In the genomic region with DNA sequence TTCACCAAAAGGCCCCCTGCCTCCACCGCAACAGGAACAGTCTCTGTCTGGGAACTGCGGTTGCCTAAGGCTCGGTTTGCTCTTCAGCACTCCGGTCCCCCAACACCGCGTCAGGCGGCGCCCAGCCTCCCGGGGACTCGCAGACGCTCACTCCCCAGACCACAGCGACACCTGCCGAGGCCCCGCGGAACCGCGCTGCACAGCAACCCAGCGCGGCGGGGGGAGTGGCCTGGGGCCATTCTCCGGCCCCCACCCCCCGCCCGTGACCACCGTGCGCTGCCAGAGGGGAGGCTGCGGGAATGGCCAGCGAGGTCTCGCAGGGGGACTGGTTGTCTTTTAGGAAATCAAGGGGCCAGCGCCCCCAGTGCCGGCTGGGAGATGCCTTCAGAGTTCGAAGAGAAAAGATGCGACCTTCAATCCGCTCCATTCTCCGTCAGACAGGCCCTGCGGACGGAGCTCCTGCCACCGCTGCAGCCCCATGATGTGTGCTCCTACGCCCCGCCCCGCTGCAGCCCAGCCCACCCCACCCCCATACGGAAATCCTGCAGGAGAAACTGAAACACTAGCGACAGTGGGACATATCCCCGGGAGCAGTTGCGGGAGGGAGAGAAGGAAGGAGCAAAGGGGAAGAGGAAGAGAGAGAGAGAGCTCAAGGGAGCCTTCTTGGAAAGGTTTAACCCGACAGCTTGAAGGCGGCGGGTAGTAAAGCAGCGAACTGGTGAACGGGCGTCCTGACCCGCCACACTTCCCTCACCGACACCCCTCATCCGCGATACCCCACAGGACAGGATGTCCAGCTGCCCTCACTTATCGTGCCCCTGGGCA, we compare ENCODE assay signal across 1 cellular context.
TF ChIP-seq lines count a peak whose summit lies in the region.

No MANE protein-coding gene starts in this region.

TF ChIP-seq in HepG2, 621 proteins besides CTCF, POLR2A, EP300 and RAD21 (continued from another document and continues in another):
- TF ChIP-seq, protein P1, sequence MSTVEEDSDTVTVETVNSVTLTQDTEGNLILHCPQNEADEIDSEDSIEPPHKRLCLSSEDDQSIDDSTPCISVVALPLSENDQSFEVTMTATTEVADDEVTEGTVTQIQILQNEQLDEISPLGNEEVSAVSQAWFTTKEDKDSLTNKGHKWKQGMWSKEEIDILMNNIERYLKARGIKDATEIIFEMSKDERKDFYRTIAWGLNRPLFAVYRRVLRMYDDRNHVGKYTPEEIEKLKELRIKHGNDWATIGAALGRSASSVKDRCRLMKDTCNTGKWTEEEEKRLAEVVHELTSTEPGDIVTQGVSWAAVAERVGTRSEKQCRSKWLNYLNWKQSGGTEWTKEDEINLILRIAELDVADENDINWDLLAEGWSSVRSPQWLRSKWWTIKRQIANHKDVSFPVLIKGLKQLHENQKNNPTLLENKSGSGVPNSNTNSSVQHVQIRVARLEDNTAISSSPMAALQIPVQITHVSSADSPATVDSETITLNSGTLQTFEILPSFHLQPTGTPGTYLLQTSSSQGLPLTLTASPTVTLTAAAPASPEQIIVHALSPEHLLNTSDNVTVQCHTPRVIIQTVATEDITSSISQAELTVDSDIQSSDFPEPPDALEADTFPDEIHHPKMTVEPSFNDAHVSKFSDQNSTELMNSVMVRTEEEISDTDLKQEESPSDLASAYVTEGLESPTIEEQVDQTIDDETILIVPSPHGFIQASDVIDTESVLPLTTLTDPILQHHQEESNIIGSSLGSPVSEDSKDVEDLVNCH (CRISPR knock-in tag; IDR thresholded peaks at IDR 0.05): no peak
- TF ChIP-seq ZNF24 (IDR thresholded peaks at IDR 0.05): no peak
- TF ChIP-seq NR2F6 (IDR thresholded peaks at IDR 0.05): no peak
- TF ChIP-seq NR2F6 (CRISPR knock-in tag; IDR thresholded peaks at IDR 0.05): no peak
- TF ChIP-seq ELF3 (CRISPR knock-in tag; IDR thresholded peaks at IDR 0.05): peak; percentile 46
- TF ChIP-seq, protein P2, sequence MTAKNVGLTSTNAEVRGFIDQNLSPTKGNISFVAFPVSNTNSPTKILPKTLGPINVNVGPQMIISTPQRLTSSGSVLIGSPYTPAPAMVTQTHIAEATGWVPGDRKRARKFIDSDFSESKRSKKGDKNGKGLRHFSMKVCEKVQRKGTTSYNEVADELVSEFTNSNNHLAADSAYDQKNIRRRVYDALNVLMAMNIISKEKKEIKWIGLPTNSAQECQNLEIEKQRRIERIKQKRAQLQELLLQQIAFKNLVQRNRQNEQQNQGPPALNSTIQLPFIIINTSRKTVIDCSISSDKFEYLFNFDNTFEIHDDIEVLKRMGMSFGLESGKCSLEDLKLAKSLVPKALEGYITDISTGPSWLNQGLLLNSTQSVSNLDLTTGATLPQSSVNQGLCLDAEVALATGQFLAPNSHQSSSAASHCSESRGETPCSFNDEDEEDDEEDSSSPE (CRISPR knock-in tag; IDR thresholded peaks at IDR 0.05): no peak
- no peak for TF ChIP-seq NR2F2 (IDR thresholded peaks at IDR 0.05; ENCODE audit: borderline replicate concordance, low read depth)
- no peak for TF ChIP-seq LCORL (IDR thresholded peaks at IDR 0.05)
- no peak for TF ChIP-seq LCORL (CRISPR knock-in tag; IDR thresholded peaks at IDR 0.05)
- TF ChIP-seq KDM2A (CRISPR knock-in tag; IDR thresholded peaks at IDR 0.05; ENCODE audit: borderline replicate concordance, low read depth): peak; percentile 88; the same call in 1 of the 2 replicates
- TF ChIP-seq, protein P3, sequence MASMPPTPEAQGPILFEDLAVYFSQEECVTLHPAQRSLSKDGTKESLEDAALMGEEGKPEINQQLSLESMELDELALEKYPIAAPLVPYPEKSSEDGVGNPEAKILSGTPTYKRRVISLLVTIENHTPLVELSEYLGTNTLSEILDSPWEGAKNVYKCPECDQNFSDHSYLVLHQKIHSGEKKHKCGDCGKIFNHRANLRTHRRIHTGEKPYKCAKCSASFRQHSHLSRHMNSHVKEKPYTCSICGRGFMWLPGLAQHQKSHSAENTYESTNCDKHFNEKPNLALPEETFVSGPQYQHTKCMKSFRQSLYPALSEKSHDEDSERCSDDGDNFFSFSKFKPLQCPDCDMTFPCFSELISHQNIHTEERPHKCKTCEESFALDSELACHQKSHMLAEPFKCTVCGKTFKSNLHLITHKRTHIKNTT (CRISPR knock-in tag; IDR thresholded peaks at IDR 0.05): no peak
- TF ChIP-seq ZNF17 (CRISPR knock-in tag; IDR thresholded peaks at IDR 0.05): no peak
- TF ChIP-seq, protein P4, sequence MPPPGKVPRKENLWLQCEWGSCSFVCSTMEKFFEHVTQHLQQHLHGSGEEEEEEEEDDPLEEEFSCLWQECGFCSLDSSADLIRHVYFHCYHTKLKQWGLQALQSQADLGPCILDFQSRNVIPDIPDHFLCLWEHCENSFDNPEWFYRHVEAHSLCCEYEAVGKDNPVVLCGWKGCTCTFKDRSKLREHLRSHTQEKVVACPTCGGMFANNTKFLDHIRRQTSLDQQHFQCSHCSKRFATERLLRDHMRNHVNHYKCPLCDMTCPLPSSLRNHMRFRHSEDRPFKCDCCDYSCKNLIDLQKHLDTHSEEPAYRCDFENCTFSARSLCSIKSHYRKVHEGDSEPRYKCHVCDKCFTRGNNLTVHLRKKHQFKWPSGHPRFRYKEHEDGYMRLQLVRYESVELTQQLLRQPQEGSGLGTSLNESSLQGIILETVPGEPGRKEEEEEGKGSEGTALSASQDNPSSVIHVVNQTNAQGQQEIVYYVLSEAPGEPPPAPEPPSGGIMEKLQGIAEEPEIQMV (CRISPR knock-in tag; IDR thresholded peaks at IDR 0.05; ENCODE audit: low read depth): peak; percentile 42; the same call in 1 of the 2 replicates
- TF ChIP-seq, protein P5, sequence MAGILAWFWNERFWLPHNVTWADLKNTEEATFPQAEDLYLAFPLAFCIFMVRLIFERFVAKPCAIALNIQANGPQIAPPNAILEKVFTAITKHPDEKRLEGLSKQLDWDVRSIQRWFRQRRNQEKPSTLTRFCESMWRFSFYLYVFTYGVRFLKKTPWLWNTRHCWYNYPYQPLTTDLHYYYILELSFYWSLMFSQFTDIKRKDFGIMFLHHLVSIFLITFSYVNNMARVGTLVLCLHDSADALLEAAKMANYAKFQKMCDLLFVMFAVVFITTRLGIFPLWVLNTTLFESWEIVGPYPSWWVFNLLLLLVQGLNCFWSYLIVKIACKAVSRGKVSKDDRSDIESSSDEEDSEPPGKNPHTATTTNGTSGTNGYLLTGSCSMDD (CRISPR knock-in tag; IDR thresholded peaks at IDR 0.05): no peak
- TF ChIP-seq ZNF546 (CRISPR knock-in tag; conservative IDR thresholded peaks at IDR 0.05): peak; percentile 68; the same call in 1 of the 2 replicates
- TF ChIP-seq, protein P6, sequence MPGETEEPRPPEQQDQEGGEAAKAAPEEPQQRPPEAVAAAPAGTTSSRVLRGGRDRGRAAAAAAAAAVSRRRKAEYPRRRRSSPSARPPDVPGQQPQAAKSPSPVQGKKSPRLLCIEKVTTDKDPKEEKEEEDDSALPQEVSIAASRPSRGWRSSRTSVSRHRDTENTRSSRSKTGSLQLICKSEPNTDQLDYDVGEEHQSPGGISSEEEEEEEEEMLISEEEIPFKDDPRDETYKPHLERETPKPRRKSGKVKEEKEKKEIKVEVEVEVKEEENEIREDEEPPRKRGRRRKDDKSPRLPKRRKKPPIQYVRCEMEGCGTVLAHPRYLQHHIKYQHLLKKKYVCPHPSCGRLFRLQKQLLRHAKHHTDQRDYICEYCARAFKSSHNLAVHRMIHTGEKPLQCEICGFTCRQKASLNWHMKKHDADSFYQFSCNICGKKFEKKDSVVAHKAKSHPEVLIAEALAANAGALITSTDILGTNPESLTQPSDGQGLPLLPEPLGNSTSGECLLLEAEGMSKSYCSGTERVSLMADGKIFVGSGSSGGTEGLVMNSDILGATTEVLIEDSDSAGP (CRISPR knock-in tag; IDR thresholded peaks at IDR 0.05; ENCODE audit: borderline replicate concordance): peak; percentile 70
- TF ChIP-seq ISX (CRISPR knock-in tag; conservative IDR thresholded peaks at IDR 0.05): no peak
- no peak for TF ChIP-seq ZNF430 (CRISPR knock-in tag; IDR thresholded peaks at IDR 0.05)
- TF ChIP-seq ZFP37 (CRISPR knock-in tag; IDR thresholded peaks at IDR 0.05; ENCODE audit: borderline replicate concordance): no peak
- TF ChIP-seq, protein P7, sequence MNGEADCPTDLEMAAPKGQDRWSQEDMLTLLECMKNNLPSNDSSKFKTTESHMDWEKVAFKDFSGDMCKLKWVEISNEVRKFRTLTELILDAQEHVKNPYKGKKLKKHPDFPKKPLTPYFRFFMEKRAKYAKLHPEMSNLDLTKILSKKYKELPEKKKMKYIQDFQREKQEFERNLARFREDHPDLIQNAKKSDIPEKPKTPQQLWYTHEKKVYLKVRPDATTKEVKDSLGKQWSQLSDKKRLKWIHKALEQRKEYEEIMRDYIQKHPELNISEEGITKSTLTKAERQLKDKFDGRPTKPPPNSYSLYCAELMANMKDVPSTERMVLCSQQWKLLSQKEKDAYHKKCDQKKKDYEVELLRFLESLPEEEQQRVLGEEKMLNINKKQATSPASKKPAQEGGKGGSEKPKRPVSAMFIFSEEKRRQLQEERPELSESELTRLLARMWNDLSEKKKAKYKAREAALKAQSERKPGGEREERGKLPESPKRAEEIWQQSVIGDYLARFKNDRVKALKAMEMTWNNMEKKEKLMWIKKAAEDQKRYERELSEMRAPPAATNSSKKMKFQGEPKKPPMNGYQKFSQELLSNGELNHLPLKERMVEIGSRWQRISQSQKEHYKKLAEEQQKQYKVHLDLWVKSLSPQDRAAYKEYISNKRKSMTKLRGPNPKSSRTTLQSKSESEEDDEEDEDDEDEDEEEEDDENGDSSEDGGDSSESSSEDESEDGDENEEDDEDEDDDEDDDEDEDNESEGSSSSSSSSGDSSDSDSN (CRISPR knock-in tag; IDR thresholded peaks at IDR 0.05): peak; percentile 68
- no peak for TF ChIP-seq PAF1 (CRISPR knock-in tag; IDR thresholded peaks at IDR 0.05)
- TF ChIP-seq POGZ (CRISPR knock-in tag; IDR thresholded peaks at IDR 0.05): peak; percentile 62
- TF ChIP-seq, protein P8, sequence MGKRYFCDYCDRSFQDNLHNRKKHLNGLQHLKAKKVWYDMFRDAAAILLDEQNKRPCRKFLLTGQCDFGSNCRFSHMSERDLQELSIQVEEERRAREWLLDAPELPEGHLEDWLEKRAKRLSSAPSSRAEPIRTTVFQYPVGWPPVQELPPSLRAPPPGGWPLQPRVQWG (CRISPR knock-in tag; IDR thresholded peaks at IDR 0.05; ENCODE audit: borderline replicate concordance, low read depth): no peak
- TF ChIP-seq, protein P9, sequence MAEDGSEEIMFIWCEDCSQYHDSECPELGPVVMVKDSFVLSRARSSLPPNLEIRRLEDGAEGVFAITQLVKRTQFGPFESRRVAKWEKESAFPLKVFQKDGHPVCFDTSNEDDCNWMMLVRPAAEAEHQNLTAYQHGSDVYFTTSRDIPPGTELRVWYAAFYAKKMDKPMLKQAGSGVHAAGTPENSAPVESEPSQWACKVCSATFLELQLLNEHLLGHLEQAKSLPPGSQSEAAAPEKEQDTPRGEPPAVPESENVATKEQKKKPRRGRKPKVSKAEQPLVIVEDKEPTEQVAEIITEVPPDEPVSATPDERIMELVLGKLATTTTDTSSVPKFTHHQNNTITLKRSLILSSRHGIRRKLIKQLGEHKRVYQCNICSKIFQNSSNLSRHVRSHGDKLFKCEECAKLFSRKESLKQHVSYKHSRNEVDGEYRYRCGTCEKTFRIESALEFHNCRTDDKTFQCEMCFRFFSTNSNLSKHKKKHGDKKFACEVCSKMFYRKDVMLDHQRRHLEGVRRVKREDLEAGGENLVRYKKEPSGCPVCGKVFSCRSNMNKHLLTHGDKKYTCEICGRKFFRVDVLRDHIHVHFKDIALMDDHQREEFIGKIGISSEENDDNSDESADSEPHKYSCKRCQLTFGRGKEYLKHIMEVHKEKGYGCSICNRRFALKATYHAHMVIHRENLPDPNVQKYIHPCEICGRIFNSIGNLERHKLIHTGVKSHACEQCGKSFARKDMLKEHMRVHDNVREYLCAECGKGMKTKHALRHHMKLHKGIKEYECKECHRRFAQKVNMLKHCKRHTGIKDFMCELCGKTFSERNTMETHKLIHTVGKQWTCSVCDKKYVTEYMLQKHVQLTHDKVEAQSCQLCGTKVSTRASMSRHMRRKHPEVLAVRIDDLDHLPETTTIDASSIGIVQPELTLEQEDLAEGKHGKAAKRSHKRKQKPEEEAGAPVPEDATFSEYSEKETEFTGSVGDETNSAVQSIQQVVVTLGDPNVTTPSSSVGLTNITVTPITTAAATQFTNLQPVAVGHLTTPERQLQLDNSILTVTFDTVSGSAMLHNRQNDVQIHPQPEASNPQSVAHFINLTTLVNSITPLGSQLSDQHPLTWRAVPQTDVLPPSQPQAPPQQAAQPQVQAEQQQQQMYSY (CRISPR knock-in tag; IDR thresholded peaks at IDR 0.05): no peak
- 0 out of 2 replicates have a peak, but pooled peaks have one; percentile 51 for TF ChIP-seq ZFP36L1 (CRISPR knock-in tag; IDR thresholded peaks at IDR 0.05)
- TF ChIP-seq PITX1 (CRISPR knock-in tag; IDR thresholded peaks at IDR 0.05): no peak
- no peak for TF ChIP-seq ZNF7 (CRISPR knock-in tag; IDR thresholded peaks at IDR 0.05)
- TF ChIP-seq, protein P10, sequence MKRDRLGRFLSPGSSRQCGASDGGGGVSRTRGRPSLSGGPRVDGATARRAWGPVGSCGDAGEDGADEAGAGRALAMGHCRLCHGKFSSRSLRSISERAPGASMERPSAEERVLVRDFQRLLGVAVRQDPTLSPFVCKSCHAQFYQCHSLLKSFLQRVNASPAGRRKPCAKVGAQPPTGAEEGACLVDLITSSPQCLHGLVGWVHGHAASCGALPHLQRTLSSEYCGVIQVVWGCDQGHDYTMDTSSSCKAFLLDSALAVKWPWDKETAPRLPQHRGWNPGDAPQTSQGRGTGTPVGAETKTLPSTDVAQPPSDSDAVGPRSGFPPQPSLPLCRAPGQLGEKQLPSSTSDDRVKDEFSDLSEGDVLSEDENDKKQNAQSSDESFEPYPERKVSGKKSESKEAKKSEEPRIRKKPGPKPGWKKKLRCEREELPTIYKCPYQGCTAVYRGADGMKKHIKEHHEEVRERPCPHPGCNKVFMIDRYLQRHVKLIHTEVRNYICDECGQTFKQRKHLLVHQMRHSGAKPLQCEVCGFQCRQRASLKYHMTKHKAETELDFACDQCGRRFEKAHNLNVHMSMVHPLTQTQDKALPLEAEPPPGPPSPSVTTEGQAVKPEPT (CRISPR knock-in tag; IDR thresholded peaks at IDR 0.05; ENCODE audit: low read depth): no peak
- TF ChIP-seq ATF1 (CRISPR knock-in tag; IDR thresholded peaks at IDR 0.05): no peak
- TF ChIP-seq POLR2AphosphoS2 (IDR thresholded peaks at IDR 0.05; ENCODE audit: low read depth, low read length): no peak
- TF ChIP-seq PPARG (CRISPR knock-in tag; conservative IDR thresholded peaks at IDR 0.05): no peak
- no peak for TF ChIP-seq RFX5 (IDR thresholded peaks at IDR 0.05; ENCODE audit: low read depth, low read length)
- TF ChIP-seq SMAD3 (CRISPR knock-in tag; IDR thresholded peaks at IDR 0.05): 0 out of 2 replicates have a peak, but pooled peaks have one; percentile 44
- TF ChIP-seq, protein P11, sequence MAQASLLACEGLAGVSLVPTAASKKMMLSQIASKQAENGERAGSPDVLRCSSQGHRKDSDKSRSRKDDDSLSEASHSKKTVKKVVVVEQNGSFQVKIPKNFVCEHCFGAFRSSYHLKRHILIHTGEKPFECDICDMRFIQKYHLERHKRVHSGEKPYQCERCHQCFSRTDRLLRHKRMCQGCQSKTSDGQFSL (CRISPR knock-in tag; IDR thresholded peaks at IDR 0.05): no peak
- TF ChIP-seq ZNF510 (CRISPR knock-in tag; IDR thresholded peaks at IDR 0.05; ENCODE audit: low read depth): 0 out of 2 replicates have a peak, but pooled peaks have one; percentile 23
- TF ChIP-seq JUNB (CRISPR knock-in tag; IDR thresholded peaks at IDR 0.05; ENCODE audit: borderline replicate concordance): no peak
- TF ChIP-seq SSRP1 (CRISPR knock-in tag; IDR thresholded peaks at IDR 0.05): no peak
- no peak for TF ChIP-seq TSC22D2 (CRISPR knock-in tag; IDR thresholded peaks at IDR 0.05; ENCODE audit: borderline replicate concordance)
- TF ChIP-seq SRSF1 (optimal IDR thresholded peaks at IDR 0.05; ENCODE audit: low read depth, low read length): peak; percentile 97
